ENCODE assay signal across 12 cellular contexts in genomic region chr12:52049688-52050087, GRCh38. TPM values are rescaled to one million over a fixed set of nuclear protein-coding genes. Genes with fewer than 3 reads are reported as not detected.
DNase-seq lines count a peak whose midpoint lies in the region; ATAC-seq, FAIRE-seq and TF ChIP-seq lines count a peak whose summit lies in the region.
"Had no signal": no experiment of that assay in that cellular context is flagged by ENCODE, and none has a peak within 500 bp of the region (broad histone marks: within the 10 kb centered on the region; RNA-seq: fewer than 3 reads in every experiment).

No MANE protein-coding gene starts in this region.

- H3K4me1 Mint-ChIP-seq in activated CD8-positive, alpha-beta memory T cell treated with anti-CD3 and anti-CD28 coated beads, Interleukin-2, amount 10 ng/mL, durations not matched to agents 7 days and 5 days, result peaks cover 46% of the 10 kb centered on the region
- peaks cover 48% of the 10 kb centered on the region for H3K4me1 Mint-ChIP-seq in activated T-cell treated with anti-CD3 and anti-CD28 coated beads, Interleukin-2, amount 50 U/mL, for 72 hours (ENCODE audit: low read depth)

- CTCF ChIA-PET in activated CD8-positive, alpha-beta memory T cell treated with anti-CD3 and anti-CD28 coated beads, Interleukin-2, amount 10 ng/mL, durations not matched to agents 7 days and 5 days (lab: Charles Lee), result interaction anchor here (2.8 to 6.6 kb wide), 2 partner anchors 19 to 24 kb away, joined by 29 to 56 read pairs; partner anchors contain the start of gene ATG101

- H3K9me3 Mint-ChIP-seq in activated CD8-positive, alpha-beta memory T cell treated with anti-CD3 and anti-CD28 coated beads, Interleukin-2, amount 10 ng/mL, durations not matched to agents 7 days and 5 days (ENCODE audit: low read depth), result no peaks in the 10 kb centered on the region
- H3K9me3 Mint-ChIP-seq in activated T-cell treated with anti-CD3 and anti-CD28 coated beads, Interleukin-2, amount 50 U/mL, for 72 hours, result no peaks in the 10 kb centered on the region

- intact Hi-C loops in kidney (cut with DNase I) (no loop called here), testis (cut with DNase I; ENCODE audit: low total_unique reads) (no loop called here)

- H3K36me3 ChIP-seq in kidney (ENCODE audit: control insufficient read depth in 1 of 2, insufficient read depth in 2 of 2, low read length in 2 of 2) (peaks cover 3 to 24% of the 10 kb centered on the region in 2 donors), testis (ENCODE audit: low read depth, missing control alignments) (no peaks in the 10 kb centered on the region)

- H3K4me3 ChIP-seq in kidney (ENCODE audit: low read length in 2 of 2) (peak overlapping the region in 1 of 2 donors; percentile 78), testis (peak overlapping the region in 1 of 2 donors; percentile 80)

- peak overlapping the region; percentile 51 for H3K4me3 Mint-ChIP-seq in activated CD8-positive, alpha-beta memory T cell treated with anti-CD3 and anti-CD28 coated beads, Interleukin-2, amount 10 ng/mL, durations not matched to agents 7 days and 5 days
- peak overlapping the region; percentile 93 to 98 for H3K4me3 Mint-ChIP-seq in activated T-cell treated with anti-CD3 and anti-CD28 coated beads, Interleukin-2, amount 50 U/mL, for 72 hours

- H3K27me3 Mint-ChIP-seq in activated CD8-positive, alpha-beta memory T cell treated with anti-CD3 and anti-CD28 coated beads, Interleukin-2, amount 10 ng/mL, durations not matched to agents 7 days and 5 days, result peaks cover 6% of the 10 kb centered on the region
- H3K27me3 Mint-ChIP-seq in activated T-cell treated with anti-CD3 and anti-CD28 coated beads, Interleukin-2, amount 50 U/mL, for 72 hours (ENCODE audit: low read depth), result no peaks in the 10 kb centered on the region

- no peak for FAIRE-seq in kidney (lab: Jason Lieb, UNC)

- peak overlapping the region; percentile 25 for H3K27ac Mint-ChIP-seq in activated CD8-positive, alpha-beta memory T cell treated with anti-CD3 and anti-CD28 coated beads, Interleukin-2, amount 10 ng/mL, durations not matched to agents 7 days and 5 days
- H3K27ac Mint-ChIP-seq in activated T-cell treated with anti-CD3 and anti-CD28 coated beads, Interleukin-2, amount 50 U/mL, for 72 hours, result peak overlapping the region; percentile 6

- no peak for TF ChIP-seq CTCF in kidney (IDR thresholded peaks at IDR 0.05; ENCODE audit: borderline replicate concordance, extremely low read depth, insufficient read depth)
- no peak for TF ChIP-seq CTCF in testis (IDR thresholded peaks at IDR 0.05)

- peaks cover 2% of the 10 kb centered on the region for H3K36me3 Mint-ChIP-seq in activated CD8-positive, alpha-beta memory T cell treated with anti-CD3 and anti-CD28 coated beads, Interleukin-2, amount 10 ng/mL, durations not matched to agents 7 days and 5 days
- H3K36me3 Mint-ChIP-seq in activated T-cell treated with anti-CD3 and anti-CD28 coated beads, Interleukin-2, amount 50 U/mL, for 72 hours (ENCODE audit: insufficient read depth in 2 of 2), result peaks cover 7 to 11% of the 10 kb centered on the region in 2 donors

- no peaks in the 10 kb centered on the region for H3K9me3 ChIP-seq in kidney (ENCODE audit: control insufficient read depth in 1 of 2, low read length in 2 of 2)
- H3K9me3 ChIP-seq in testis, result no peaks in the 10 kb centered on the region

- 64 to 66% methylated on average over 5 of the region's 5 CpGs for WGBS in testis, 2 donors

- TF ChIP-seq POLR2A in testis (IDR thresholded peaks at IDR 0.05), result no peak

- no peak for DNase-seq in activated CD8-positive, alpha-beta memory T cell treated with anti-CD3 and anti-CD28 coated beads, Interleukin-2, amount 10 ng/mL, durations not matched to agents 7 days and 5 days
- no peak for DNase-seq in activated CD8-positive, alpha-beta memory T cell treated with anti-CD3 and anti-CD28 coated beads for 24 hours
- DNase-seq in activated T-cell treated with anti-CD3 and anti-CD28 coated beads, Interleukin-2, amount 50 U/mL, for 72 hours, result no peak
- no peak for DNase-seq in kidney
- no peak for DNase-seq in testis
- no peak for DNase-seq in NCI-H187 treated with DMSO at 0.1 percent for 48 hours (lab: John Stamatoyannopoulos, UW)
- DNase-seq in left lobe of liver (ENCODE audit: low spot score), result no peak
- DNase-seq: kidney glomerular epithelial cell; NCI-H1092 treated with DMSO at 0.1 percent for 48 hours; stimulated activated CD4-positive, alpha-beta T cell treated with anti-CD3 and anti-CD28 coated beads, Interleukin-12 subunit alpha, Interleukin-12 subunit beta, amount 100 ng/mL, for 4 hours had no signal

- H3K9ac ChIP-seq in kidney (ENCODE audit: low read length in 2 of 2), result peak overlapping the region; percentile 70 to 95

- no peak for ATAC-seq in activated CD8-positive, alpha-beta memory T cell treated with anti-CD3 and anti-CD28 coated beads, Interleukin-2, amount 10 ng/mL, durations not matched to agents 7 days and 5 days
- ATAC-seq in activated T-cell treated with anti-CD3 and anti-CD28 coated beads, Interleukin-2, amount 50 U/mL, for 72 hours (replicated peaks in 1 of 2), result no peak
- ATAC-seq in left lobe of liver, result no peak
- ATAC-seq in HG03280 (IDR thresholded peaks at IDR 0.05; ENCODE audit: unreplicated experiment), result no peak

- H3K4me1 ChIP-seq in kidney (ENCODE audit: control insufficient read depth in 1 of 2, insufficient read depth in 1 of 2, low read depth in 1 of 2, low read length in 2 of 2) (peaks cover 8 to 25% of the 10 kb centered on the region in 2 donors), testis (peaks cover 45% of the 10 kb centered on the region)

- no peaks in the 10 kb centered on the region for H3K27me3 ChIP-seq in testis

- H3K27ac ChIP-seq in kidney (ENCODE audit: low read depth in 2 of 2, low read length in 2 of 2), result peak overlapping the region; percentile 96 to 97
- H3K27ac ChIP-seq in testis, result peak overlapping the region; percentile 94 to 96

RNA-seq across cellular contexts. Expression of gene NR4A1, which starts 1.6 kb away (rescaled TPM):
- 10 to 100 TPM in 1 of 2 experiments, 1 to 10 TPM in 1; 8.4 to 41.8 TPM for total RNA-seq in activated CD8-positive, alpha-beta memory T cell treated with anti-CD3 and anti-CD28 coated beads, Interleukin-2, amount 10 ng/mL, durations not matched to agents 7 days and 5 days
- 100 to 1,000 TPM; 113 to 136 TPM for total RNA-seq in activated T-cell treated with anti-CD3 and anti-CD28 coated beads, Interleukin-2, amount 50 U/mL, for 72 hours
- total RNA-seq in kidney (37.2 TPM), testis (10 to 100 TPM; 55.1 to 88.5 TPM), left lobe of liver (5.4 TPM)
- polyA plus RNA-seq in kidney (ENCODE audit: insufficient read depth, low read depth, low replicate concordance) (54.1 TPM), testis (ENCODE audit: insufficient read depth, low read depth, low replicate concordance) (41.5 TPM)

RNA-seq across cellular contexts. Expression of gene ATG101, which starts 20.1 kb away (rescaled TPM):
- 10 to 100 TPM; 33.3 to 42.2 TPM for total RNA-seq in activated CD8-positive, alpha-beta memory T cell treated with anti-CD3 and anti-CD28 coated beads, Interleukin-2, amount 10 ng/mL, durations not matched to agents 7 days and 5 days
- total RNA-seq in activated T-cell treated with anti-CD3 and anti-CD28 coated beads, Interleukin-2, amount 50 U/mL, for 72 hours, result 10 to 100 TPM; 52.6 to 53.4 TPM
- total RNA-seq in kidney (32.1 TPM), testis (10 to 100 TPM; 52.6 to 64.5 TPM), left lobe of liver (18.0 TPM)
- polyA plus RNA-seq in kidney (ENCODE audit: insufficient read depth, low read depth, low replicate concordance) (53.0 TPM), testis (ENCODE audit: insufficient read depth, low read depth, low replicate concordance) (64.5 TPM)

RNA-seq across cellular contexts. Expression of gene SMIM41, which starts 29.8 kb away (rescaled TPM):
- not detected for total RNA-seq in activated CD8-positive, alpha-beta memory T cell treated with anti-CD3 and anti-CD28 coated beads, Interleukin-2, amount 10 ng/mL, durations not matched to agents 7 days and 5 days
- total RNA-seq in activated T-cell treated with anti-CD3 and anti-CD28 coated beads, Interleukin-2, amount 50 U/mL, for 72 hours, result not detected
- total RNA-seq in kidney, result 0.31 TPM
- not detected for polyA plus RNA-seq in kidney (ENCODE audit: insufficient read depth, low read depth, low replicate concordance)
- total RNA-seq in testis, result 10 to 100 TPM; 15.6 to 21.7 TPM
- polyA plus RNA-seq in testis (ENCODE audit: insufficient read depth, low read depth, low replicate concordance), result 2.6 TPM
- not detected for total RNA-seq in left lobe of liver
- total RNA-seq: subcutaneous adipose tissue had no signal

RNA-seq across cellular contexts. Expression of gene TAMALIN, which starts 42.9 kb away (rescaled TPM):
- total RNA-seq in activated CD8-positive, alpha-beta memory T cell treated with anti-CD3 and anti-CD28 coated beads, Interleukin-2, amount 10 ng/mL, durations not matched to agents 7 days and 5 days, result 1 to 10 TPM; 1.8 to 2.2 TPM
- total RNA-seq in activated T-cell treated with anti-CD3 and anti-CD28 coated beads, Interleukin-2, amount 50 U/mL, for 72 hours, result 10 to 100 TPM; 10.0 to 11.1 TPM
- total RNA-seq in kidney (52.3 TPM), testis (10 to 100 TPM in 1 of 2 donors, 1 to 10 TPM in 1; 8.9 to 10.4 TPM), left lobe of liver (5.5 TPM)
- polyA plus RNA-seq in kidney (ENCODE audit: insufficient read depth, low read depth, low replicate concordance) (22.3 TPM), testis (ENCODE audit: insufficient read depth, low read depth, low replicate concordance) (7.7 TPM)

Comparison
In these comparisons a context has a peak if more than half of its experiments do, and no peak if none do; other contexts are left out.
1. RNA of gene SMIM41, which starts 29.8 kb away (total RNA-seq): 15.6 to 21.7 TPM in testis; 0.31 TPM in kidney (single experiment), not detected in activated CD8-positive, alpha-beta memory T cell treated with anti-CD3 and anti-CD28 coated beads, Interleukin-2, amount 10 ng/mL, durations not matched to agents 7 days and 5 days, not detected in activated T-cell treated with anti-CD3 and anti-CD28 coated beads, Interleukin-2, amount 50 U/mL, for 72 hours and not detected in left lobe of liver (single experiment); every median in the first group is over 10 times any median in the second.